In the genomic region with DNA sequence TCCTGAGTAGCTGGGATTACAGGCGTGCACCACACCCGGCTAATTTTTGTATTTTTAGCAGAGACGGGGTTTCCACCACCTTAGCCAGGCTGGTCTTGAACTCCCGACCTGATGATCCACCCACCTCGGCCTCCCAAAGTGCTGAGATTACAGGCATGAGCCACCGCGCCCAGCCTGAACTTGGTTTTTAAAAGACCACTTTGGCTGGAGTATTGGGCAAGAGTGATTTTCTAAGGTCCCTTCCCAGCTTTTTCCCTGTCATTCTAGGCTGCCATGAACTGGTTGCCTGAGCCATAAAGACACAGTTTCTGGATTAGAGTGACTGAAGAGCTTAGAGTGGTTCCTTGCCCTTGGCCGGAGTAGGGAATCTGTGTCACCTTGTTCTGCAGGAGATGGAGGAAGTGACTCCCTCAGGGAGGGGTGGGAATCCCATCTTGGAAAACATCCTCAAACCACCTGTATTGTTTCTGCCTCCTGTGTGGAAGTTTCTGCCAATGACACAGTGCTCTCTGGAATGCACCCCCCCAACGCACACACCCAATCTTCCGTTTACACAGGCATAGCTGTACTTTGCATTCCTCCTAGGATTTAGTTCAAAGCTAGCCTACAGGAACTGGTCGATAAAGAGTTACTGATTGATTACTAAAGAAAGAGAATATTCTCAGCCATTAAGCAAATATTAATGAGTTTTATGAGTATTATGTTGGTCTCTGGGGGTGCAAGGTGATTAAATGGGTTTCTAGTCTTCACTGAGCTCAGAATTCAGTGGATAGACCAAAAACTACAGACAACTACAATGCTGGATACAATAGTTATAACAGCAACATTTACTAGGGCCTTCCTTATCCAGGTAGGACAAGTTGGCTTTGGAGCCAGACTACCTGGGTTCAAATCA, we compare ENCODE assay signal across 8 cellular contexts. TPM values are rescaled to one million over a fixed set of nuclear protein-coding genes. Genes with fewer than 3 reads are reported as not detected.
DNase-seq lines count a peak whose midpoint lies in the region; ATAC-seq and TF ChIP-seq lines count a peak whose summit lies in the region.

No MANE protein-coding gene starts in this region.

- DNase-seq in SIG-M5 treated with dmso at 0.1 percent for 504 hours (lab: John Stamatoyannopoulos, UW; ENCODE audit: unreplicated experiment) (peak; percentile 53), SIG-M5 (lab: John Stamatoyannopoulos, UW) (no peak), T47D (ENCODE audit: low read depth in 1 of 2, low spot score in 1 of 2) (peak; percentile 43 to 96), left lobe of liver (ENCODE audit: low spot score) (peak; percentile 71), transverse colon (peak; percentile 87), T-helper 1 cell (no peak), NOMO-1 treated with dmso at 0.1 percent for 144 hours (lab: John Stamatoyannopoulos, UW; ENCODE audit: unreplicated experiment) (no peak), AG08395 (ENCODE audit: low spot score) (no peak)

- in situ Hi-C loops in T47D (cut with HindIII; ENCODE audit: low pct_unique_long_range_greater_than_20kb, low sequenced_read_pairs) = no loop called here
- in situ Hi-C loops in transverse colon (cut with MboI; ENCODE audit: low pct_ligation_motif_present in 1 of 4, low pct_unique_long_range_greater_than_20kb in 1 of 4, low sequenced_read_pairs in 3 of 4) = no loop called here

- peak; percentile 37 for TF ChIP-seq POLR2A in transverse colon (IDR thresholded peaks at IDR 0.05)

- WGBS in transverse colon (ENCODE audit: low coverage in 1 of 2), 2 donors = 63 to 85% methylated on average over 7 to 11 of the region's 11 CpGs

- no peaks in the 10 kb centered on the region for H3K9me3 ChIP-seq in transverse colon

- peak overlapping the region; percentile 79 to 85 (median 82) for H3K27ac ChIP-seq in transverse colon

- peaks cover 0 to 8% (median 3%) of the 10 kb centered on the region in 4 donors for H3K36me3 ChIP-seq in transverse colon

- peak; percentile 82 for ATAC-seq in left lobe of liver

- TF ChIP-seq EP300 in transverse colon (IDR thresholded peaks at IDR 0.05; ENCODE audit: low read depth) = peak; percentile 24

- intact Hi-C loops in transverse colon (cut with DNase I; ENCODE audit: low total_unique reads) = no loop called here

- H3K27me3 ChIP-seq in transverse colon = no peaks in the 10 kb centered on the region

- H3K4me1 ChIP-seq in transverse colon = peaks cover 30 to 56% (median 43%) of the 10 kb centered on the region in 4 donors

- no peak overlapping the region for H3K4me3 ChIP-seq in transverse colon

- no peak for TF ChIP-seq CTCF in transverse colon (IDR thresholded peaks at IDR 0.05)

RNA-seq across cellular contexts. Expression of a gene that starts 18.2 kb away (rescaled TPM):
- 35.0 TPM for total RNA-seq in left lobe of liver
- 100 to 1,000 TPM in 3 of 4 donors, 10 to 100 TPM in 1; 98.6 to 151 (median 107) TPM for total RNA-seq in transverse colon

RNA-seq across cellular contexts. Expression of a gene that starts 34.6 kb away (rescaled TPM):
- total RNA-seq in left lobe of liver = 2.0 TPM
- 10 to 100 TPM in 2 of 4 donors, 1 to 10 TPM in 2; 3.2 to 15.7 (median 7.8) TPM for total RNA-seq in transverse colon

Comparison
In these comparisons a context has a peak if more than half of its experiments do, and no peak if none do; other contexts are left out.
1. DNase-seq: peak in SIG-M5 treated with dmso at 0.1 percent for 504 hours (single experiment), T47D (2 of 2), left lobe of liver (single experiment) and transverse colon (single experiment); none in SIG-M5 (single experiment), T-helper 1 cell (0 of 5), NOMO-1 treated with dmso at 0.1 percent for 144 hours (single experiment) and AG08395 (single experiment).